In the genomic region with DNA sequence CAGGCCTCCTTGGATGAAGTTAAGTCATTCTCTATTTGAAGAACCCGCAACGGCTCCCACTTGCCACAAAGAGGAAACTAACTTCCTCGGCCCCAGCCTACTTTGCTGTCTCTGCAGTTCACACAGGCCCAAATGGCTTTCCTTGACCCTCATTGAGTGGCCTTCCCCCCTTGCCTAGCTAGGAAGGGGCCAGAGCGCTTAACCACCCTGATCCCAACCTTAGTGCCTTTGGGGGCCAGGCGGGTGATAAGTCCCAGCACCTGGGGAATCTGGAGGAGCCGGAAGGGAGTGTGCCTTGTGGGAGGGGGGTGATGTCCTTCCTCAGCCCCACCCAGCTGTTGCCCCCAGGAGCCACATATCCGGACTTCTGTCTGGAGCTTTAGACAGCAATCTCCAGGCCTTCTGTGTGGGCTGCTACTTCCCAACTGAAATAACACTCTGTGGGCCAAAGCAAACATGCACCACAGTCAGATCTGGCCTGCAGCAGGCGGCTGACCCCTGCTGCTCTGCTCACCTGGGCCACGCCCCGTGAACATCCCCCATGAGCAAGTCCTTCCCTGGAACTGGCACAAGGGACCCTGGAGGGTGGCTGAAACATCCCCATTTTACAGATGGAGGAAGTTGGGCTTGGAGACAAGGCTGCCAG, we compare ENCODE assay signal across 12 cellular contexts. TPM values are rescaled to one million over a fixed set of nuclear protein-coding genes. Genes with fewer than 3 reads are reported as not detected.
A peak's percentile ranks its signal among the peaks of the same experiment; 100 is the strongest.
DNase-seq lines count a peak whose midpoint lies in the region; ATAC-seq and TF ChIP-seq lines count a peak whose summit lies in the region.
"Had no signal": no experiment of that assay in that cellular context is flagged by ENCODE, and none has a peak within 500 bp of the region (broad histone marks: within the 10 kb centered on the region; RNA-seq: fewer than 3 reads in every experiment).

No MANE protein-coding gene starts in this region.

- peaks cover 8% of the 10 kb centered on the region for H3K27me3 Mint-ChIP-seq in activated CD8-positive, alpha-beta T cell treated with anti-CD3 and anti-CD28 coated beads, Interleukin-2, amount 10 ng/mL, durations not matched to agents 7 days and 5 days (ENCODE audit: low read depth)
- H3K27me3 Mint-ChIP-seq in activated CD8-positive, alpha-beta T cell treated with anti-CD3 and anti-CD28 coated beads for 36 hours = no peaks in the 10 kb centered on the region

- TF ChIP-seq EP300 in upper lobe of left lung (IDR thresholded peaks at IDR 0.05) = no peak

- H3K27me3 ChIP-seq in left lung (no peaks in the 10 kb centered on the region), upper lobe of left lung (no peaks in the 10 kb centered on the region)
- H3K27me3 ChIP-seq: sigmoid colon had no signal

- intact Hi-C loops in activated CD8-positive, alpha-beta T cell treated with anti-CD3 and anti-CD28 coated beads for 36 hours (cut with micrococcal nuclease) = no loop called here
- intact Hi-C loops in left lung (cut with DNase I) = no loop called here

- no peak for TF ChIP-seq CTCF in activated CD8-positive, alpha-beta T cell treated with anti-CD3 and anti-CD28 coated beads for 36 hours (IDR thresholded peaks at IDR 0.05)
- TF ChIP-seq CTCF in VCaP (conservative IDR thresholded peaks at IDR 0.05) (no peak), left lung (IDR thresholded peaks at IDR 0.05) (no peak), upper lobe of left lung (IDR thresholded peaks at IDR 0.05) (no peak), foreskin fibroblast (IDR thresholded peaks at IDR 0.05; ENCODE audit: low read depth, low read length) (no peak)

- no peak for DNase-seq in activated CD8-positive, alpha-beta T cell treated with anti-CD3 and anti-CD28 coated beads, Interleukin-2, amount 10 ng/mL, durations not matched to agents 7 days and 5 days
- DNase-seq in activated CD8-positive, alpha-beta T cell treated with anti-CD3 and anti-CD28 coated beads for 36 hours = no peak
- DNase-seq in left lung (peak in 1 of 2 donors; percentile 40), upper lobe of left lung (no peak), foreskin fibroblast (no peak)
- DNase-seq in stimulated activated CD8-positive, alpha-beta memory T cell treated with anti-CD3 and anti-CD28 coated beads, Interleukin-4, amount 100 ng/mL, for 48 hours = no peak
- DNase-seq: NCI-H226, sigmoid colon, T1000 had no signal

- ATAC-seq in activated CD8-positive, alpha-beta T cell treated with anti-CD3 and anti-CD28 coated beads, Interleukin-2, amount 10 ng/mL, durations not matched to agents 7 days and 5 days = no peak
- ATAC-seq in activated CD8-positive, alpha-beta T cell treated with anti-CD3 and anti-CD28 coated beads for 36 hours = no peak
- peak; percentile 29 for ATAC-seq in left lung
- peak; percentile 38 to 44 for ATAC-seq in upper lobe of left lung (ENCODE audit: low FRiP score in 2 of 2)
- ATAC-seq in HG02642 (IDR thresholded peaks at IDR 0.05; ENCODE audit: poor library complexity, unreplicated experiment) = no peak

- TF ChIP-seq POLR2A in upper lobe of left lung (IDR thresholded peaks at IDR 0.05) = no peak

- WGBS in upper lobe of left lung, 2 donors = 32 to 38% methylated on average over 7 to 10 of the region's 10 CpGs

- POLR2A ChIA-PET in activated CD8-positive, alpha-beta T cell treated with anti-CD3 and anti-CD28 coated beads, Interleukin-2, amount 10 ng/mL, durations not matched to agents 7 days and 5 days (lab: Charles Lee) = no interaction called here
- POLR2A ChIA-PET in activated CD8-positive, alpha-beta T cell treated with anti-CD3 and anti-CD28 coated beads for 36 hours (lab: Charles Lee) = no interaction called here

- no peaks in the 10 kb centered on the region for H3K36me3 Mint-ChIP-seq in activated CD8-positive, alpha-beta T cell treated with anti-CD3 and anti-CD28 coated beads, Interleukin-2, amount 10 ng/mL, durations not matched to agents 7 days and 5 days (ENCODE audit: low read depth)
- no peaks in the 10 kb centered on the region for H3K36me3 Mint-ChIP-seq in activated CD8-positive, alpha-beta T cell treated with anti-CD3 and anti-CD28 coated beads for 36 hours (ENCODE audit: low read depth)

- H3K9me3 ChIP-seq in left lung (no peaks in the 10 kb centered on the region), upper lobe of left lung (no peaks in the 10 kb centered on the region)
- H3K9me3 ChIP-seq: sigmoid colon had no signal

- no peaks in the 10 kb centered on the region for H3K9me3 Mint-ChIP-seq in activated CD8-positive, alpha-beta T cell treated with anti-CD3 and anti-CD28 coated beads, Interleukin-2, amount 10 ng/mL, durations not matched to agents 7 days and 5 days (ENCODE audit: insufficient read depth)
- H3K9me3 Mint-ChIP-seq in activated CD8-positive, alpha-beta T cell treated with anti-CD3 and anti-CD28 coated beads for 36 hours = no peaks in the 10 kb centered on the region
- H3K9me3 Mint-ChIP-seq: activated T-helper 1 cell treated with anti-CD3 and anti-CD28 coated beads, Interleukin-12 subunit alpha, Interleukin-12 subunit beta, Interleukin-2, Interleukin-4 antibody, amounts not matched to agents 30 ng/mL and 10 ng/mL and 1 ng/mL, durations not matched to agents 14 hours and 24 hours and 36 hours had no signal

- peaks cover 13% of the 10 kb centered on the region for H3K4me1 Mint-ChIP-seq in activated CD8-positive, alpha-beta T cell treated with anti-CD3 and anti-CD28 coated beads, Interleukin-2, amount 10 ng/mL, durations not matched to agents 7 days and 5 days (ENCODE audit: low read depth)
- no peaks in the 10 kb centered on the region for H3K4me1 Mint-ChIP-seq in activated CD8-positive, alpha-beta T cell treated with anti-CD3 and anti-CD28 coated beads for 36 hours (ENCODE audit: low read depth)

- CTCF ChIA-PET in activated CD8-positive, alpha-beta T cell treated with anti-CD3 and anti-CD28 coated beads, Interleukin-2, amount 10 ng/mL, durations not matched to agents 7 days and 5 days (lab: Charles Lee) = interaction anchor here (1.0 to 1.1 kb wide), 2 partner anchors 11 to 12 kb away, joined by 3 read pairs; a partner anchor contains a TSS
- CTCF ChIA-PET in activated CD8-positive, alpha-beta T cell treated with anti-CD3 and anti-CD28 coated beads for 36 hours (lab: Charles Lee) = interaction anchor here (0.8 to 1.1 kb wide), 2 partner anchors 11 to 72 kb away, joined by 3 to 4 read pairs; a partner anchor contains a TSS

- H3K4me3 Mint-ChIP-seq in activated CD8-positive, alpha-beta T cell treated with anti-CD3 and anti-CD28 coated beads, Interleukin-2, amount 10 ng/mL, durations not matched to agents 7 days and 5 days = no peak overlapping the region
- H3K4me3 Mint-ChIP-seq in activated CD8-positive, alpha-beta T cell treated with anti-CD3 and anti-CD28 coated beads for 36 hours = no peak overlapping the region
- H3K4me3 Mint-ChIP-seq: activated T-helper 1 cell treated with anti-CD3 and anti-CD28 coated beads, Interleukin-12 subunit alpha, Interleukin-12 subunit beta, Interleukin-2, Interleukin-4 antibody, amounts not matched to agents 30 ng/mL and 10 ng/mL and 1 ng/mL, durations not matched to agents 14 hours and 24 hours and 36 hours had no signal

- H3K36me3 ChIP-seq in left lung (peaks cover 0 to 17% of the 10 kb centered on the region in 2 donors), upper lobe of left lung (peaks cover 0 to 12% (median 0%) of the 10 kb centered on the region in 4 donors)

- H3K27ac ChIP-seq in VCaP (peak overlapping the region; percentile 78), left lung (peak overlapping the region in 1 of 2 donors; percentile 53), upper lobe of left lung (peak overlapping the region; percentile 61 to 70 (median 66))

- H3K27ac Mint-ChIP-seq in activated CD8-positive, alpha-beta T cell treated with anti-CD3 and anti-CD28 coated beads, Interleukin-2, amount 10 ng/mL, durations not matched to agents 7 days and 5 days = peak overlapping the region; percentile 22
- H3K27ac Mint-ChIP-seq in activated CD8-positive, alpha-beta T cell treated with anti-CD3 and anti-CD28 coated beads for 36 hours = no peak overlapping the region
- H3K27ac Mint-ChIP-seq: activated T-helper 1 cell treated with anti-CD3 and anti-CD28 coated beads, Interleukin-12 subunit alpha, Interleukin-12 subunit beta, Interleukin-2, Interleukin-4 antibody, amounts not matched to agents 30 ng/mL and 10 ng/mL and 1 ng/mL, durations not matched to agents 14 hours and 24 hours and 36 hours had no signal

- H3K4me1 ChIP-seq in left lung = peaks cover 5 to 39% of the 10 kb centered on the region in 2 donors
- peaks cover 26 to 44% (median 39%) of the 10 kb centered on the region in 4 donors for H3K4me1 ChIP-seq in upper lobe of left lung

- H3K4me3 ChIP-seq in left lung (no peak overlapping the region), upper lobe of left lung (no peak overlapping the region), foreskin fibroblast (ENCODE audit: low read depth in 1 of 2, low read length in 2 of 2) (no peak overlapping the region)
- H3K4me3 ChIP-seq: sigmoid colon had no signal

RNA-seq across cellular contexts. Expression of a gene that starts 10.5 kb away (rescaled TPM):
- under 1 TPM; 0.26 to 0.31 TPM for total RNA-seq in activated CD8-positive, alpha-beta T cell treated with anti-CD3 and anti-CD28 coated beads, Interleukin-2, amount 10 ng/mL, durations not matched to agents 7 days and 5 days
- total RNA-seq in activated CD8-positive, alpha-beta T cell treated with anti-CD3 and anti-CD28 coated beads for 36 hours = under 1 TPM; 0.36 to 0.65 TPM
- total RNA-seq in left lung (100 to 1,000 TPM in 1 of 2 donors, 10 to 100 TPM in 1; 86.7 to 145 TPM), upper lobe of left lung (100 to 1,000 TPM in 4 of 6 donors, 10 to 100 TPM in 2; 52.2 to 152 (median 109) TPM)

RNA-seq across cellular contexts. Expression of a gene that starts 34.5 kb away (rescaled TPM):
- 10 to 100 TPM; 84.5 to 88.4 TPM for total RNA-seq in activated CD8-positive, alpha-beta T cell treated with anti-CD3 and anti-CD28 coated beads, Interleukin-2, amount 10 ng/mL, durations not matched to agents 7 days and 5 days
- total RNA-seq in activated CD8-positive, alpha-beta T cell treated with anti-CD3 and anti-CD28 coated beads for 36 hours = 100 to 1,000 TPM; 134 to 138 TPM
- total RNA-seq in left lung (10 to 100 TPM; 42.0 to 79.9 TPM), upper lobe of left lung (10 to 100 TPM; 26.6 to 88.3 (median 58.1) TPM)

RNA-seq across cellular contexts. Expression of a gene that starts 47.7 kb away (rescaled TPM):
- total RNA-seq in activated CD8-positive, alpha-beta T cell treated with anti-CD3 and anti-CD28 coated beads, Interleukin-2, amount 10 ng/mL, durations not matched to agents 7 days and 5 days = not detected
- total RNA-seq in activated CD8-positive, alpha-beta T cell treated with anti-CD3 and anti-CD28 coated beads for 36 hours = not detected
- total RNA-seq in left lung (100 to 1,000 TPM; 110 to 389 TPM), upper lobe of left lung (100 to 1,000 TPM; 246 to 557 (median 274) TPM)
- total RNA-seq: activated T-helper 1 cell treated with anti-CD3 and anti-CD28 coated beads, Interleukin-12 subunit alpha, Interleukin-12 subunit beta, Interleukin-2, Interleukin-4 antibody, amounts not matched to agents 30 ng/mL and 10 ng/mL and 1 ng/mL, durations not matched to agents 14 hours and 24 hours and 36 hours had no signal

RNA-seq across cellular contexts. Expression of a gene that starts 49.0 kb away (rescaled TPM):
- total RNA-seq in activated CD8-positive, alpha-beta T cell treated with anti-CD3 and anti-CD28 coated beads, Interleukin-2, amount 10 ng/mL, durations not matched to agents 7 days and 5 days = under 1 TPM; 0.68 to 0.89 TPM
- 1 to 10 TPM in 1 of 2 experiments, under 1 TPM in 1; 0.87 to 1.2 TPM for total RNA-seq in activated CD8-positive, alpha-beta T cell treated with anti-CD3 and anti-CD28 coated beads for 36 hours
- total RNA-seq in left lung (100 to 1,000 TPM; 196 to 757 TPM), upper lobe of left lung (1,000 to 10,000 TPM in 2 of 6 donors, 100 to 1,000 TPM in 4; 256 to 1,773 (median 644) TPM)

RNA-seq across cellular contexts. Expression of a gene that starts 57.8 kb away (rescaled TPM):
- total RNA-seq in activated CD8-positive, alpha-beta T cell treated with anti-CD3 and anti-CD28 coated beads, Interleukin-2, amount 10 ng/mL, durations not matched to agents 7 days and 5 days = not detected
- 1 to 10 TPM; 2.5 to 3.6 TPM for total RNA-seq in activated CD8-positive, alpha-beta T cell treated with anti-CD3 and anti-CD28 coated beads for 36 hours
- 100 to 1,000 TPM; 248 to 569 TPM for total RNA-seq in left lung
- 100 to 1,000 TPM; 186 to 754 (median 527) TPM for total RNA-seq in upper lobe of left lung

Comparison
In these comparisons a context has a peak if more than half of its experiments do, and no peak if none do; other contexts are left out.
1. ATAC-seq: peak in left lung (single experiment) and upper lobe of left lung (2 of 2); none in activated CD8-positive, alpha-beta T cell treated with anti-CD3 and anti-CD28 coated beads, Interleukin-2, amount 10 ng/mL, durations not matched to agents 7 days and 5 days (single experiment), activated CD8-positive, alpha-beta T cell treated with anti-CD3 and anti-CD28 coated beads for 36 hours (single experiment) and HG02642 (single experiment).
2. RNA of a gene that starts 10.5 kb away (total RNA-seq): 86.7 to 145 TPM in left lung and 52.2 to 152 TPM in upper lobe of left lung; 0.36 to 0.65 TPM in activated CD8-positive, alpha-beta T cell treated with anti-CD3 and anti-CD28 coated beads for 36 hours and 0.26 to 0.31 TPM in activated CD8-positive, alpha-beta T cell treated with anti-CD3 and anti-CD28 coated beads, Interleukin-2, amount 10 ng/mL, durations not matched to agents 7 days and 5 days; every median in the first group is over 10 times any median in the second.
3. RNA of a gene that starts 47.7 kb away (total RNA-seq): 110 to 389 TPM in left lung and 246 to 557 TPM in upper lobe of left lung; not detected in activated CD8-positive, alpha-beta T cell treated with anti-CD3 and anti-CD28 coated beads, Interleukin-2, amount 10 ng/mL, durations not matched to agents 7 days and 5 days and not detected in activated CD8-positive, alpha-beta T cell treated with anti-CD3 and anti-CD28 coated beads for 36 hours; every median in the first group is over 100 times any median in the second.